Comparison of ENCODE assay signal across 11 cellular contexts in genomic region chr12:113232232-113232615, GRCh38. TPM values are rescaled to one million over a fixed set of nuclear protein-coding genes. Genes with fewer than 3 reads are reported as not detected.
DNase-seq lines count a peak whose midpoint lies in the region; ATAC-seq and TF ChIP-seq lines count a peak whose summit lies in the region.
"Had no signal": no experiment of that assay in that cellular context is flagged by ENCODE, and none has a peak within 500 bp of the region (broad histone marks: within the 10 kb centered on the region; RNA-seq: fewer than 3 reads in every experiment).

No MANE protein-coding gene starts in this region.

- POLR2A ChIA-PET in activated CD4-positive, alpha-beta memory T cell treated with anti-CD3 and anti-CD28 coated beads for 36 hours (lab: Charles Lee) = interaction anchor here (0.5 to 2.0 kb wide), 2 partner anchors 10 to 43 kb away, joined by 3 to 12 read pairs; partner anchors contain the start of gene TPCN1
- POLR2A ChIA-PET in activated CD4-positive, alpha-beta memory T cell treated with anti-CD3 and anti-CD28 coated beads, Interleukin-2, amount 10 ng/mL, durations not matched to agents 7 days and 5 days (lab: Charles Lee) = interaction anchor here (1.2 to 4.1 kb wide), 4 partner anchors 10 to 48 kb away, joined by 4 to 30 read pairs (median 10); partner anchors contain the start of genes DDX54 and TPCN1

- no CpG with 5 or more reads among the region's 10 CpGs for WGBS in right lobe of liver (ENCODE audit: insufficient coverage, low coverage, low lambda C conversion rate, missing lambda C conversion rate)

- no peak overlapping the region for H2AFZ ChIP-seq in MM.1S (ENCODE audit: low read length)

- peak overlapping the region; percentile 79 for H3K27ac ChIP-seq in angular gyrus (ENCODE audit: low read depth, low read length)
- H3K27ac ChIP-seq in right lobe of liver = peak overlapping the region in 2 of 3 donors; percentile 27 to 29
- H3K27ac ChIP-seq in substantia nigra (ENCODE audit: low read depth, low read length, poor library complexity, severe bottlenecking) = peak overlapping the region; percentile 82
- no peak overlapping the region for H3K27ac ChIP-seq in MM.1S (ENCODE audit: low read length)

- H3K36me3 ChIP-seq in right lobe of liver (peaks cover 0 to 38% (median 18%) of the 10 kb centered on the region in 4 donors), MM.1S (replicated peaks; ENCODE audit: insufficient read depth, low read length) (no peaks in the 10 kb centered on the region)

- H3K27me3 ChIP-seq in right lobe of liver = no peaks in the 10 kb centered on the region
- no peaks in the 10 kb centered on the region for H3K27me3 ChIP-seq in MM.1S (replicated peaks; ENCODE audit: insufficient read depth, low read length)
- H3K27me3 ChIP-seq: left lung had no signal

- TF ChIP-seq CTCF in right lobe of liver (IDR thresholded peaks at IDR 0.05) = no peak
- TF ChIP-seq CTCF in MM.1S (IDR thresholded peaks at IDR 0.05; ENCODE audit: low read length) = no peak

- no peaks in the 10 kb centered on the region for H3K9me2 ChIP-seq in MM.1S (replicated peaks; ENCODE audit: insufficient read depth, low read length)

- H3K4me2 ChIP-seq in MM.1S (ENCODE audit: low read depth, low read length) = no peak overlapping the region
- H3K4me2 ChIP-seq: A549 had no signal

- H3K4me3 ChIP-seq in right lobe of liver (no peak overlapping the region), MM.1S (ENCODE audit: low read length) (no peak overlapping the region)
- H3K4me3 ChIP-seq: A549, left lung had no signal

- CTCF ChIA-PET in activated CD4-positive, alpha-beta memory T cell treated with anti-CD3 and anti-CD28 coated beads for 36 hours (lab: Charles Lee) = interaction anchor here (1.2 to 2.5 kb wide), 4 partner anchors 11 to 58 kb away, joined by 3 to 10 read pairs (median 6); partner anchors contain the start of gene TPCN1
- CTCF ChIA-PET in activated CD4-positive, alpha-beta memory T cell treated with anti-CD3 and anti-CD28 coated beads, Interleukin-2, amount 10 ng/mL, durations not matched to agents 7 days and 5 days (lab: Charles Lee) = interaction anchor here (0.9 to 1.8 kb wide), 7 partner anchors 9 to 193 kb away, joined by 3 to 5 read pairs (median 4); no protein-coding TSS in a partner anchor

- no peaks in the 10 kb centered on the region for H4K20me1 ChIP-seq in MM.1S (ENCODE audit: insufficient read depth, low read length)

- H3K27ac Mint-ChIP-seq in activated CD4-positive, alpha-beta memory T cell treated with anti-CD3 and anti-CD28 coated beads for 36 hours = peak overlapping the region; percentile 75
- no peak overlapping the region for H3K27ac Mint-ChIP-seq in activated CD4-positive, alpha-beta memory T cell treated with anti-CD3 and anti-CD28 coated beads, Interleukin-2, amount 10 ng/mL, durations not matched to agents 7 days and 5 days

- H3K9ac ChIP-seq in MM.1S (ENCODE audit: low read length) = no peak overlapping the region

- peaks cover 54% of the 10 kb centered on the region for H3K4me1 Mint-ChIP-seq in activated CD4-positive, alpha-beta memory T cell treated with anti-CD3 and anti-CD28 coated beads for 36 hours (ENCODE audit: low read depth)
- peaks cover 42% of the 10 kb centered on the region for H3K4me1 Mint-ChIP-seq in activated CD4-positive, alpha-beta memory T cell treated with anti-CD3 and anti-CD28 coated beads, Interleukin-2, amount 10 ng/mL, durations not matched to agents 7 days and 5 days

- no peak overlapping the region for H3K4me3 Mint-ChIP-seq in activated CD4-positive, alpha-beta memory T cell treated with anti-CD3 and anti-CD28 coated beads for 36 hours
- H3K4me3 Mint-ChIP-seq in activated CD4-positive, alpha-beta memory T cell treated with anti-CD3 and anti-CD28 coated beads, Interleukin-2, amount 10 ng/mL, durations not matched to agents 7 days and 5 days = no peak overlapping the region

- no peak for ATAC-seq in right lobe of liver
- no peak for ATAC-seq in GM21619 (IDR thresholded peaks at IDR 0.05; ENCODE audit: unreplicated experiment)

- peaks cover 14% of the 10 kb centered on the region; the same call in 1 of the 2 replicates for H3F3A ChIP-seq in MM.1S (ENCODE audit: insufficient read depth, low read length)

- H3K79me2 ChIP-seq in MM.1S (ENCODE audit: low read length) = 0 out of 2 replicates have a peak, but pooled peaks cover 3% of the 10 kb centered on the region

- no peaks in the 10 kb centered on the region for H3K9me3 ChIP-seq in right lobe of liver
- no peaks in the 10 kb centered on the region for H3K9me3 ChIP-seq in MM.1S (replicated peaks; ENCODE audit: insufficient read depth, low read length)
- H3K9me3 ChIP-seq: A549, left lung had no signal

- DNase-seq in activated CD4-positive, alpha-beta memory T cell treated with anti-CD3 and anti-CD28 coated beads for 36 hours = no peak
- no peak for DNase-seq in activated CD4-positive, alpha-beta memory T cell treated with anti-CD3 and anti-CD28 coated beads, Interleukin-2, amount 10 ng/mL, durations not matched to agents 7 days and 5 days
- peak in 1 of 3 donors; percentile 39 for DNase-seq in right lobe of liver
- DNase-seq in substantia nigra (lab: John Stamatoyannopoulos, UW) = peak in 2 of 49 donors; percentile 24 to 63
- no peak for DNase-seq in NCI-H2029 treated with DMSO at 0.1 percent for 48 hours (lab: John Stamatoyannopoulos, UW)
- no peak for DNase-seq in MM.1S
- DNase-seq: H7 had no signal

- H3K9me3 Mint-ChIP-seq in activated CD4-positive, alpha-beta memory T cell treated with anti-CD3 and anti-CD28 coated beads for 36 hours = no peaks in the 10 kb centered on the region
- H3K9me3 Mint-ChIP-seq in activated CD4-positive, alpha-beta memory T cell treated with anti-CD3 and anti-CD28 coated beads, Interleukin-2, amount 10 ng/mL, durations not matched to agents 7 days and 5 days = no peaks in the 10 kb centered on the region

- H3K4me1 ChIP-seq in right lobe of liver (peaks cover 0 to 51% (median 8%) of the 10 kb centered on the region in 4 donors), MM.1S (ENCODE audit: low read length) (peaks cover 21% of the 10 kb centered on the region)

- peaks cover 48% of the 10 kb centered on the region for H3K36me3 Mint-ChIP-seq in activated CD4-positive, alpha-beta memory T cell treated with anti-CD3 and anti-CD28 coated beads for 36 hours
- peaks cover 33% of the 10 kb centered on the region for H3K36me3 Mint-ChIP-seq in activated CD4-positive, alpha-beta memory T cell treated with anti-CD3 and anti-CD28 coated beads, Interleukin-2, amount 10 ng/mL, durations not matched to agents 7 days and 5 days (ENCODE audit: low read depth)

- intact Hi-C loops in activated CD4-positive, alpha-beta memory T cell treated with anti-CD3 and anti-CD28 coated beads for 36 hours (cut with micrococcal nuclease) = loop anchor here (2.0 kb wide), 2 partner anchors 31 to 47 kb away; partner anchors contain the start of genes DDX54 and RITA1
- intact Hi-C loops in right lobe of liver (cut with DNase I) = no loop called here

- H3K27me3 Mint-ChIP-seq in activated CD4-positive, alpha-beta memory T cell treated with anti-CD3 and anti-CD28 coated beads for 36 hours = no peaks in the 10 kb centered on the region
- no peaks in the 10 kb centered on the region for H3K27me3 Mint-ChIP-seq in activated CD4-positive, alpha-beta memory T cell treated with anti-CD3 and anti-CD28 coated beads, Interleukin-2, amount 10 ng/mL, durations not matched to agents 7 days and 5 days

- no peak for TF ChIP-seq POLR2A in right lobe of liver (IDR thresholded peaks at IDR 0.05)

RNA-seq across cellular contexts. Expression of gene TPCN1, which starts 11.0 kb away (rescaled TPM):
- 10 to 100 TPM; 44.0 to 51.6 TPM for total RNA-seq in activated CD4-positive, alpha-beta memory T cell treated with anti-CD3 and anti-CD28 coated beads for 36 hours
- total RNA-seq in activated CD4-positive, alpha-beta memory T cell treated with anti-CD3 and anti-CD28 coated beads, Interleukin-2, amount 10 ng/mL, durations not matched to agents 7 days and 5 days = 10 to 100 TPM; 18.3 to 19.2 TPM
- 10 to 100 TPM; 18.0 to 34.6 (median 28.3) TPM for total RNA-seq in right lobe of liver

RNA-seq across cellular contexts. Expression of gene RITA1, which starts 46.7 kb away (rescaled TPM):
- 10 to 100 TPM; 18.7 to 22.0 TPM for total RNA-seq in activated CD4-positive, alpha-beta memory T cell treated with anti-CD3 and anti-CD28 coated beads for 36 hours
- total RNA-seq in activated CD4-positive, alpha-beta memory T cell treated with anti-CD3 and anti-CD28 coated beads, Interleukin-2, amount 10 ng/mL, durations not matched to agents 7 days and 5 days = 10 to 100 TPM; 14.7 to 16.9 TPM
- total RNA-seq in right lobe of liver = 10 to 100 TPM; 11.1 to 33.0 (median 22.3) TPM

RNA-seq across cellular contexts. Expression of gene DDX54, which starts 46.9 kb away (rescaled TPM):
- total RNA-seq in activated CD4-positive, alpha-beta memory T cell treated with anti-CD3 and anti-CD28 coated beads for 36 hours = 100 to 1,000 TPM; 107 to 109 TPM
- 10 to 100 TPM; 55.6 to 57.6 TPM for total RNA-seq in activated CD4-positive, alpha-beta memory T cell treated with anti-CD3 and anti-CD28 coated beads, Interleukin-2, amount 10 ng/mL, durations not matched to agents 7 days and 5 days
- 10 to 100 TPM; 22.8 to 43.8 (median 31.1) TPM for total RNA-seq in right lobe of liver
